In genomic region chr14:36580856-36581831, GRCh38 we compare ENCODE assay signal across 9 cellular contexts. TPM values are rescaled to one million over a fixed set of nuclear protein-coding genes. Genes with fewer than 3 reads are reported as not detected.
A peak's percentile ranks its signal among the peaks of the same experiment; 100 is the strongest.
DNase-seq lines count a peak whose midpoint lies in the region; ATAC-seq and TF ChIP-seq lines count a peak whose summit lies in the region.
"Had no signal": no experiment of that assay in that cellular context is flagged by ENCODE, and none has a peak within 500 bp of the region (broad histone marks: within the 10 kb centered on the region; RNA-seq: fewer than 3 reads in every experiment).

No MANE protein-coding gene starts in this region.

- no peaks in the 10 kb centered on the region for H3K36me3 ChIP-seq in upper lobe of right lung
- H3K36me3 ChIP-seq in CD8-positive, alpha-beta T cell (ENCODE audit: insufficient read depth, low read length): no peaks in the 10 kb centered on the region

- CTCF ChIA-PET in MCF 10A (lab: Yijun Ruan, JAX): interaction anchor here (0.7 to 4.8 kb wide), 4 partner anchors 23 to 361 kb away, joined by 3 to 36 read pairs (median 5); no protein-coding TSS in a partner anchor
- CTCF ChIA-PET in CD8-positive, alpha-beta T cell (lab: Charles Lee): no interaction called here

- no peak overlapping the region for H3K27ac Mint-ChIP-seq in MCF 10A (ENCODE audit: low read depth, unreplicated experiment)
- no peak overlapping the region for H3K27ac Mint-ChIP-seq in CD8-positive, alpha-beta T cell

- intact Hi-C loops in MCF 10A (cut with micrococcal nuclease) (loop anchor here (1.0 kb wide), 1 partner anchor 11 kb away; no protein-coding TSS in a partner anchor), upper lobe of right lung (cut with DNase I) (no loop called here)
- intact Hi-C loops in CD8-positive, alpha-beta T cell (cut with DNase I, micrococcal nuclease): no loop called here

- peaks cover 82% of the 10 kb centered on the region for H3K27me3 ChIP-seq in upper lobe of right lung
- H3K27me3 ChIP-seq in CD8-positive, alpha-beta T cell (ENCODE audit: insufficient read depth, low read length): no peaks in the 10 kb centered on the region

- no TSS peak for BruUV-seq in MCF 10A (replicated peaks; lab: Mats Ljungman, UMichigan)

- ATAC-seq in left lobe of liver (peak; percentile 23), upper lobe of right lung (peak; percentile 52), GM19455 (IDR thresholded peaks at IDR 0.05; ENCODE audit: unreplicated experiment) (no peak)
- ATAC-seq in CD8-positive, alpha-beta T cell: no peak

- H3K9me3 Mint-ChIP-seq in MCF 10A (ENCODE audit: unreplicated experiment): no peaks in the 10 kb centered on the region
- H3K9me3 Mint-ChIP-seq in CD8-positive, alpha-beta T cell: no peaks in the 10 kb centered on the region

- peak overlapping the region; percentile 42 for H3K4me3 ChIP-seq in upper lobe of right lung
- no peak overlapping the region for H3K4me3 ChIP-seq in CD8-positive, alpha-beta T cell (ENCODE audit: low read depth, low read length)

- H3K27ac ChIP-seq in upper lobe of right lung: no peak overlapping the region
- no peak overlapping the region for H3K27ac ChIP-seq in CD8-positive, alpha-beta T cell (ENCODE audit: low read depth, low read length)

- TF ChIP-seq CTCF in MCF 10A (IDR thresholded peaks at IDR 0.05; ENCODE audit: unreplicated experiment) (no peak), upper lobe of right lung (IDR thresholded peaks at IDR 0.05) (no peak)
- no peak for TF ChIP-seq CTCF in CD8-positive, alpha-beta T cell (IDR thresholded peaks at IDR 0.05)

- H3K4me1 Mint-ChIP-seq in MCF 10A (ENCODE audit: insufficient read depth, unreplicated experiment): no peaks in the 10 kb centered on the region
- H3K4me1 Mint-ChIP-seq in CD8-positive, alpha-beta T cell (ENCODE audit: low read depth): peaks cover 2% of the 10 kb centered on the region

- DNase-seq in ELR (ENCODE audit: low read depth) (peak; percentile 25), NCI-H1092 (lab: John Stamatoyannopoulos, UW) (peak; percentile 41), MCF 10A (ENCODE audit: unreplicated experiment) (peak; percentile 65), left lobe of liver (ENCODE audit: low spot score) (no peak), upper lobe of right lung (peak; percentile 77)
- DNase-seq in CD8-positive, alpha-beta T cell: no peak
- no peak for DNase-seq in activated effector memory CD4-positive, alpha-beta T cell treated with Interleukin-2 at 50 U/mL for 16 hours

- peak overlapping the region; percentile 75 for H3K4me3 Mint-ChIP-seq in MCF 10A (ENCODE audit: unreplicated experiment)
- H3K4me3 Mint-ChIP-seq in CD8-positive, alpha-beta T cell: no peak overlapping the region

- POLR2A ChIA-PET in MCF 10A (lab: Yijun Ruan, JAX): interaction anchor here (0.6 to 2.2 kb wide), 4 partner anchors 9 to 591 kb away, joined by 3 to 8 read pairs (median 4); partner anchors contain the start of gene SLC25A21
- POLR2A ChIA-PET in CD8-positive, alpha-beta T cell (lab: Charles Lee): no interaction called here

- no peaks in the 10 kb centered on the region for H3K9me3 ChIP-seq in upper lobe of right lung
- H3K9me3 ChIP-seq in CD8-positive, alpha-beta T cell (ENCODE audit: low read length): no peaks in the 10 kb centered on the region

- H3K4me1 ChIP-seq in upper lobe of right lung: peaks cover 3% of the 10 kb centered on the region
- no peaks in the 10 kb centered on the region for H3K4me1 ChIP-seq in CD8-positive, alpha-beta T cell (ENCODE audit: insufficient read depth, low read length)

- no peaks in the 10 kb centered on the region for H3K27me3 Mint-ChIP-seq in MCF 10A (ENCODE audit: insufficient read depth, unreplicated experiment)
- H3K27me3 Mint-ChIP-seq in CD8-positive, alpha-beta T cell (ENCODE audit: low read depth): peaks cover 37% of the 10 kb centered on the region

- no peaks in the 10 kb centered on the region for H3K36me3 Mint-ChIP-seq in MCF 10A (ENCODE audit: insufficient read depth, unreplicated experiment)
- no peaks in the 10 kb centered on the region for H3K36me3 Mint-ChIP-seq in CD8-positive, alpha-beta T cell

RNA-seq across cellular contexts. Expression of gene NKX2-8, which starts 1.3 kb away (rescaled TPM):
- total RNA-seq in MCF 10A (2022) (4.8 and 5.5 TPM in 2 replicates), left lobe of liver (not detected), upper lobe of right lung (0.43 TPM)
- total RNA-seq in CD8-positive, alpha-beta T cell: not detected
- total RNA-seq: pulmonary artery endothelial cell had no signal

Comparison
In these comparisons a context has a peak if more than half of its experiments do, and no peak if none do; other contexts are left out.
1. DNase-seq: peak in ELR (single experiment), NCI-H1092 (single experiment), MCF 10A (single experiment) and upper lobe of right lung (single experiment); none in left lobe of liver (single experiment), CD8-positive, alpha-beta T cell (0 of 7) and activated effector memory CD4-positive, alpha-beta T cell treated with Interleukin-2 at 50 U/mL for 16 hours (single experiment).
2. ATAC-seq: peak in left lobe of liver (single experiment) and upper lobe of right lung (single experiment); none in CD8-positive, alpha-beta T cell (single experiment) and GM19455 (single experiment).